Comparison of ENCODE assay signal across 19 cellular contexts in the genomic region with DNA sequence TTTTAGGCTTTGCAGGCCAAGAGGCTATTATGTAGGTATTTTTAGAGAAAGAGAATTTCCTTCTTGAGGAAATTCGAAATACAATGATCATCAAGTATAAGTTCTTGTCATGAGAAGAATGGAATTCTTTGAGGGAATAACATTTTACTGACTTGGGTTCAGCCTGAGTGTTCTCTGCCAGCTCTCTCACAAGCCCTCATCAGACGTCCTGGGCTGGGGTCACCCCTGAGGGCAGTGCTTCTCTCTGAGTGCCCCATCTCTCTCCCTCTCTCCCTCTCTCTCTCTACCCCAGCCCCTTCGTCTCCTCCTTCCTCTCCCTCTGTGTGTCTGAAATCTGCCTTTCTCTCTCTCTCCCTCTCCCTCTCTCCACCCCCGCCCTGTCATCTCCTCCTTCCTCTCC.
A peak's percentile ranks its signal among the peaks of the same experiment; 100 is the strongest.
DNase-seq lines count a peak whose midpoint lies in the region; ATAC-seq and TF ChIP-seq lines count a peak whose summit lies in the region.
"Had no signal": no experiment of that assay in that cellular context is flagged by ENCODE, and none has a peak within 500 bp of the region (broad histone marks: within the 10 kb centered on the region; RNA-seq: fewer than 3 reads in every experiment).

No MANE protein-coding gene starts in this region.

- peak overlapping the region; percentile 24 for H3K18ac ChIP-seq in neuronal stem cell (ENCODE audit: low read length)

- H2BK15ac ChIP-seq in neuronal stem cell (ENCODE audit: low read length), result no peak overlapping the region

- no peak overlapping the region for H3K4ac ChIP-seq in neuronal stem cell (ENCODE audit: low read length)

- H3K9ac ChIP-seq in BLaER1 treated with 17β-estradiol and CSF1 and Interleukin-3, amounts not matched to agents 10 nM and 100 nM, result peak overlapping the region in 2 of 11 experiments; percentile 40 to 53; a peak in 3 of 22 replicates
- peak overlapping the region; percentile 63 for H3K9ac ChIP-seq in neuronal stem cell (ENCODE audit: low read depth, low read length, poor library complexity)

- H4K8ac ChIP-seq in neuronal stem cell (ENCODE audit: low read depth, low read length), result no peak overlapping the region

- H3K14ac ChIP-seq in neuronal stem cell (ENCODE audit: low read length), result no peak overlapping the region

- no peak overlapping the region for H3K23ac ChIP-seq in neuronal stem cell (ENCODE audit: low read depth, low read length, poor library complexity)

- WGBS in neuronal stem cell (ENCODE audit: extremely low coverage in 2 of 2, insufficient read length in 2 of 2, insufficient replicate concordance in 1 of 2), 2 donors, result no CpG with 5 or more reads among the region's 4 CpGs

- peaks cover 4% of the 10 kb centered on the region for H3K4me1 Mint-ChIP-seq in GM23338
- peaks cover 10% of the 10 kb centered on the region for H3K4me1 Mint-ChIP-seq in glutamatergic neuron (ENCODE audit: low read depth, unreplicated experiment)

- H2BK12ac ChIP-seq in neuronal stem cell (ENCODE audit: low read length), result no peak overlapping the region

- H3K9me3 Mint-ChIP-seq in GM23338, result peaks cover 8% of the 10 kb centered on the region
- peaks cover 5% of the 10 kb centered on the region for H3K9me3 Mint-ChIP-seq in glutamatergic neuron (ENCODE audit: unreplicated experiment)

- H3K36me3 ChIP-seq in BLaER1 treated with 17β-estradiol and CSF1 and Interleukin-3, amounts not matched to agents 10 nM and 100 nM, result no peaks in the 10 kb centered on the region
- H3K36me3 ChIP-seq in GM23338 (ENCODE audit: insufficient read depth) (no peaks in the 10 kb centered on the region), neuronal stem cell (replicated peaks in 1 of 2; ENCODE audit: control insufficient read depth in 2 of 2, insufficient read depth in 2 of 2, low read length in 2 of 2) (no peaks in the 10 kb centered on the region)
- H3K36me3 ChIP-seq: Peyer's patch, SJSA1 had no signal

- H3K4me3 Mint-ChIP-seq in GM23338, result no peak overlapping the region
- no peak overlapping the region for H3K4me3 Mint-ChIP-seq in glutamatergic neuron (ENCODE audit: unreplicated experiment)
- H3K4me3 Mint-ChIP-seq: CD8-positive, alpha-beta T cell had no signal

- H3K9me2 ChIP-seq in GM23338 (ENCODE audit: insufficient read depth), result no peaks in the 10 kb centered on the region

- peak overlapping the region; percentile 37 to 71 (median 63) for H3K4me2 ChIP-seq in BLaER1 treated with 17β-estradiol and CSF1 and Interleukin-3, amounts not matched to agents 10 nM and 100 nM
- no peak overlapping the region for H3K4me2 ChIP-seq in GM23338
- no peak overlapping the region for H3K4me2 ChIP-seq in neuronal stem cell (ENCODE audit: insufficient read depth, low read length, poor library complexity, severe bottlenecking)

- no peak overlapping the region for H3K4me3 ChIP-seq in BLaER1 treated with 17β-estradiol and CSF1 and Interleukin-3, amounts not matched to agents 10 nM and 100 nM
- H3K4me3 ChIP-seq in GM23338 (no peak overlapping the region), neuronal stem cell (ENCODE audit: low read length in 2 of 2) (no peak overlapping the region)
- H3K4me3 ChIP-seq: Peyer's patch, SJSA1 had no signal

- H2AFZ ChIP-seq in GM23338 (no peak overlapping the region), neuronal stem cell (ENCODE audit: low read length) (no peak overlapping the region)

- H2AK5ac ChIP-seq in neuronal stem cell (ENCODE audit: low read depth, low read length), result no peak overlapping the region

- TF ChIP-seq CTCF in GM23338 (conservative IDR thresholded peaks at IDR 0.05; ENCODE audit: low read depth in 2 of 2), result no peak
- no peak for TF ChIP-seq CTCF in glutamatergic neuron (IDR thresholded peaks at IDR 0.05; ENCODE audit: partially characterized antibody, unreplicated experiment)

- no peaks in the 10 kb centered on the region for H3K79me2 ChIP-seq in GM23338 (replicated peaks; ENCODE audit: insufficient read depth)

- no peaks in the 10 kb centered on the region for H3K36me3 Mint-ChIP-seq in GM23338 (ENCODE audit: low read depth)
- H3K36me3 Mint-ChIP-seq in glutamatergic neuron (ENCODE audit: unreplicated experiment), result peaks cover 18% of the 10 kb centered on the region
- H3K36me3 Mint-ChIP-seq: CD8-positive, alpha-beta T cell had no signal

- H3K27ac ChIP-seq in BLaER1 treated with 17β-estradiol and CSF1 and Interleukin-3, amounts not matched to agents 10 nM and 100 nM, result peak overlapping the region in 2 of 11 experiments; percentile 28 to 35; a peak in 1 of 22 replicates
- H3K27ac ChIP-seq in GM23338 (ENCODE audit: low read depth), result no peak overlapping the region
- no peak overlapping the region for H3K27ac ChIP-seq in neuronal stem cell (replicated peaks; ENCODE audit: low read length)
- H3K27ac ChIP-seq: Peyer's patch, SJSA1 had no signal

- H3F3A ChIP-seq in GM23338 (replicated peaks; ENCODE audit: low read depth), result no peaks in the 10 kb centered on the region

- H3K9me3 ChIP-seq in BLaER1 treated with 17β-estradiol and CSF1 and Interleukin-3, amounts not matched to agents 10 nM and 100 nM (replicated peaks in 1 of 11), result 0 out of 22 replicates have a peak, but pooled peaks cover 0 to 3% (median 0%) of the 10 kb centered on the region in 11 experiments
- H3K9me3 ChIP-seq in neuronal stem cell (replicated peaks in 1 of 2; ENCODE audit: control insufficient read depth in 2 of 2, insufficient read depth in 1 of 2, low read depth in 1 of 2, low read length in 2 of 2), result peaks cover 0 to 3% of the 10 kb centered on the region in 2 donors
- H3K9me3 ChIP-seq: Peyer's patch, SJSA1 had no signal

- H2BK120ac ChIP-seq in neuronal stem cell (ENCODE audit: low read depth, low read length), result no peak overlapping the region

- no peaks in the 10 kb centered on the region for H3K27me3 ChIP-seq in BLaER1 treated with 17β-estradiol and CSF1 and Interleukin-3, amounts not matched to agents 10 nM and 100 nM
- H3K27me3 ChIP-seq in GM23338 (ENCODE audit: insufficient read depth) (no peaks in the 10 kb centered on the region), neuronal stem cell (ENCODE audit: control insufficient read depth in 3 of 3, insufficient read depth in 3 of 3, low read depth in 1 of 3, low read length in 3 of 3) (peaks cover 0 to 11% (median 0%) of the 10 kb centered on the region in 3 experiments)
- H3K27me3 ChIP-seq: Peyer's patch had no signal

- DNase-seq in GM23338 (ENCODE audit: low spot score) (no peak), glutamatergic neuron (peak; percentile 10), neuronal stem cell (ENCODE audit: low spot score) (no peak), T-helper 1 cell (no peak)
- DNase-seq: ACHN; C1 segment of cervical spinal cord; CD8-positive, alpha-beta T cell; DMS153; Karpas-422; NCI-H1694; NCI-H2081; NCI-H2171; NCI-H345; NCI-H524 treated with DMSO at 0.1 percent for 48 hours; Peyer's patch had no signal

- H3K27me3 Mint-ChIP-seq in GM23338 (ENCODE audit: insufficient read depth, low read depth, poor library complexity) (peaks cover 4% of the 10 kb centered on the region), glutamatergic neuron (ENCODE audit: unreplicated experiment) (peaks cover 3% of the 10 kb centered on the region)

- no peak overlapping the region for H4K91ac ChIP-seq in neuronal stem cell (ENCODE audit: low read depth, low read length, poor library complexity)

- ATAC-seq in GM23338 (peak; percentile 18; the same call in 1 of the 3 replicates), GM19351 (IDR thresholded peaks at IDR 0.05; ENCODE audit: unreplicated experiment) (no peak), HG03196 (IDR thresholded peaks at IDR 0.05; ENCODE audit: unreplicated experiment) (no peak)
- ATAC-seq: CD8-positive, alpha-beta T cell had no signal

- peaks cover 0 to 8% (median 0%) of the 10 kb centered on the region in 11 experiments; a peak in 2 of 22 replicates for H4K20me1 ChIP-seq in BLaER1 treated with 17β-estradiol and CSF1 and Interleukin-3, amounts not matched to agents 10 nM and 100 nM
- H4K20me1 ChIP-seq in GM23338 (replicated peaks; ENCODE audit: insufficient read depth), result no peaks in the 10 kb centered on the region

- H2BK5ac ChIP-seq in neuronal stem cell (ENCODE audit: low read length), result no peak overlapping the region

- no peak overlapping the region for H3K27ac Mint-ChIP-seq in GM23338
- no peak overlapping the region for H3K27ac Mint-ChIP-seq in glutamatergic neuron (ENCODE audit: unreplicated experiment)
- H3K27ac Mint-ChIP-seq: CD8-positive, alpha-beta T cell had no signal

- H3K4me1 ChIP-seq in BLaER1 treated with 17β-estradiol and CSF1 and Interleukin-3, amounts not matched to agents 10 nM and 100 nM, result peaks cover 27 to 58% (median 54%) of the 10 kb centered on the region in 10 experiments
- H3K4me1 ChIP-seq in GM23338 (ENCODE audit: insufficient read depth) (no peaks in the 10 kb centered on the region), neuronal stem cell (ENCODE audit: control insufficient read depth in 2 of 2, insufficient read depth in 1 of 2, low read depth in 1 of 2, low read length in 2 of 2) (peaks cover 0 to 7% of the 10 kb centered on the region in 2 donors)
- H3K4me1 ChIP-seq: Peyer's patch, SJSA1 had no signal

- H3K79me1 ChIP-seq in neuronal stem cell (ENCODE audit: low read depth, low read length), result no peaks in the 10 kb centered on the region

TF ChIP-seq in GM23338, 12 proteins besides CTCF, POLR2A, EP300 and RAD21 (continues in another document):
- no peak for TF ChIP-seq NANOG (IDR thresholded peaks at IDR 0.05; ENCODE audit: borderline replicate concordance)
- no peak for TF ChIP-seq ZNF331 (CRISPR knock-in tag; IDR thresholded peaks at IDR 0.05; ENCODE audit: low read depth)
- no peak for TF ChIP-seq STAT1 (IDR thresholded peaks at IDR 0.05; ENCODE audit: unreplicated experiment)
- TF ChIP-seq EZH2phosphoT487 (IDR thresholded peaks at IDR 0.05; ENCODE audit: unreplicated experiment), result no peak

Comparison
In these comparisons a context has a peak if more than half of its experiments do, and no peak if none do; other contexts are left out.
1. H3K4me2 ChIP-seq: peak in BLaER1 treated with 17β-estradiol and CSF1 and Interleukin-3, amounts not matched to agents 10 nM and 100 nM (11 of 11); none in GM23338 (single experiment) and neuronal stem cell (single experiment).